Comparison of ENCODE assay signal across 9 cellular contexts in the genomic region with DNA sequence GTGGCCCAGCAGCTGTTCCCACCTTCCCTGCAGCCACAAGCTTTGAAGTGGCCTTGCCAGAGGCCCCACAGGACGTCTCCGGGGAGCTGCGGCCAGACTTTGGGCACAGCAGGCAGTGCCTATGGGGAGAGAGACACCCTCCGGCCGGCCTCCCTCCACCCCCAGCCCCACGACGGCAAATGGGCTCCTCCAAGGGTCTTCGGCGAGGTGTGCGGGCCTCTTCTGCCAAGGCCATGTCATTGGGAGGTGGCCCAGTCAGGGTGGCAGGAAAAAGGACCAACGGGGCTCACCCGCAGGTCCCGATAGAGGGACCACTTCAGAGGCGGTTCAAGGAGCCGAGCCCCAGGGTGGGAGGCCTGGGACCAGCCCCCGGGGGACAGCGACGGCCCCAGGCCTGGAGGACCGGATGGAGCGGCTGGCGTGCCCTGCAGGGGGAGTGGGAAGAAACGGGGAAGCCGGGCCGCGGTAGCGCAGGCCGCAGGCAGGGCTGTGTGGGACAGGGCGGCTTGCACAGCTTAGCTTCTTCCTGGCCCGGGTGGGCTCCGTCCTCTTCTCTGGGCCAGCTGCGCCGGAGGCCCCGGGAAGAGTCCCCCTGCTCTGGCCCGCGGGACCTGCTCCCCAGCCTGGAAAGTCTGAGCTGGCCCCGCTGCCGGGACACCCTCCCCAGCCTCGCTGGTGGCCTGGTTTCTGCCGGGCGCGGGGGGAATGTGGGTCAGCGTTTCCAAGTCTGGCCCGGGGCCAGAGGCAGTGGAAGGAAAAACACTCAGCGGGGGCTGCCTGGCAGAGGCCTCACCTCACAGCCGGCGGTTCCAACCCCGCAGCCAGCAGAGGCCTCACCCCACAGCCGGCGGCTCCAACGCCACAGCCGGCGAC. TPM values are rescaled to one million over a fixed set of nuclear protein-coding genes. Genes with fewer than 3 reads are reported as not detected.
DNase-seq lines count a peak whose midpoint lies in the region; ATAC-seq and TF ChIP-seq lines count a peak whose summit lies in the region.
"Had no signal": no experiment of that assay in that cellular context is flagged by ENCODE, and none has a peak within 500 bp of the region (broad histone marks: within the 10 kb centered on the region; RNA-seq: fewer than 3 reads in every experiment).

No MANE protein-coding gene starts in this region.

- H3K9ac ChIP-seq in liver (ENCODE audit: low read depth in 1 of 2, low read length in 2 of 2) (no peak overlapping the region), GM23248 (no peak overlapping the region)

- H3K4me1 ChIP-seq in liver (ENCODE audit: control insufficient read depth in 4 of 4, insufficient read depth in 4 of 4, low read length in 3 of 4) (peaks cover 11 to 24% (median 16%) of the 10 kb centered on the region in 4 donors), thyroid gland (peaks cover 15 to 29% of the 10 kb centered on the region in 2 donors), GM23248 (ENCODE audit: insufficient read depth) (peaks cover 26% of the 10 kb centered on the region)

- no peak overlapping the region for H3K4me2 ChIP-seq in GM23248 (ENCODE audit: unreplicated experiment)

- H3K79me2 ChIP-seq in GM23248 (ENCODE audit: insufficient read depth) = no peaks in the 10 kb centered on the region

- ATAC-seq in HG03565 (IDR thresholded peaks at IDR 0.05; ENCODE audit: unreplicated experiment) = no peak

- H3K9me3 ChIP-seq in liver (ENCODE audit: control insufficient read depth in 4 of 4, low read length in 3 of 4) = no peaks in the 10 kb centered on the region
- H3K9me3 ChIP-seq in thyroid gland = no peaks in the 10 kb centered on the region
- no peaks in the 10 kb centered on the region for H3K9me3 ChIP-seq in GM23248 (ENCODE audit: low read depth)

- TF ChIP-seq RAD21 in liver (IDR thresholded peaks at IDR 0.05) = no peak

- no peak for TF ChIP-seq POLR2A in thyroid gland (IDR thresholded peaks at IDR 0.05)

- H4K20me1 ChIP-seq in GM23248 (ENCODE audit: insufficient read depth) = no peaks in the 10 kb centered on the region

- in situ Hi-C loops in GM23248 (cut with MboI) = no loop called here

- no peaks in the 10 kb centered on the region for H3K9me2 ChIP-seq in GM23248 (ENCODE audit: insufficient read depth)

- DNase-seq in M059J (ENCODE audit: low read depth) (peak; percentile 12), cerebellar nuclear complex (lab: John Stamatoyannopoulos, UW) (peak; percentile 57 to 71), thyroid gland (peak; percentile 35 to 40), GM23248 (no peak)
- no peak for DNase-seq in stimulated activated CD4-positive, alpha-beta T cell treated with anti-CD3 and anti-CD28 coated beads, Interleukin-12 subunit alpha, Interleukin-12 subunit beta, amount 100 ng/mL, for 4 hours
- DNase-seq: Karpas-422 had no signal

- H3F3A ChIP-seq in GM23248 (ENCODE audit: insufficient read depth) = peaks cover 28% of the 10 kb centered on the region

- H3K4me3 ChIP-seq in liver (ENCODE audit: low read depth in 1 of 3, low read length in 3 of 3) (no peak overlapping the region), thyroid gland (replicated peaks in 1 of 3) (no peak overlapping the region), GM23248 (no peak overlapping the region)

- H3K27me3 ChIP-seq in liver (ENCODE audit: control insufficient read depth in 4 of 4, insufficient read depth in 4 of 4, low read length in 3 of 4) (no peaks in the 10 kb centered on the region), thyroid gland (no peaks in the 10 kb centered on the region), GM23248 (replicated peaks; ENCODE audit: insufficient read depth) (no peaks in the 10 kb centered on the region)

- intact Hi-C loops in thyroid gland (cut with DNase I) = no loop called here

- no peak for TF ChIP-seq CTCF in liver (IDR thresholded peaks at IDR 0.05; ENCODE audit: low read depth, low read length, missing input control)
- no peak for TF ChIP-seq CTCF in thyroid gland (IDR thresholded peaks at IDR 0.05)

- peak overlapping the region; percentile 36 to 58 for H3K27ac ChIP-seq in liver (ENCODE audit: low read depth in 1 of 2, low read length in 2 of 2)
- H3K27ac ChIP-seq in thyroid gland = peak overlapping the region in 1 of 3 donors; percentile 38
- H3K27ac ChIP-seq in GM23248 = no peak overlapping the region
- H3K27ac ChIP-seq: VCaP had no signal

- WGBS in liver = 83% methylated on average over 52 of the region's 52 CpGs
- WGBS in thyroid gland, 2 donors = 67 to 70% methylated on average over 19 to 42 of the region's 52 CpGs
- WGBS in GM23248 (ENCODE audit: low coverage in 1 of 2, low lambda C conversion rate in 2 of 2, missing lambda C conversion rate in 2 of 2), 2 experiments = 68 to 76% methylated on average over 31 to 49 of the region's 52 CpGs

- H3K36me3 ChIP-seq in liver (ENCODE audit: control insufficient read depth in 4 of 4, insufficient read depth in 3 of 4, low read depth in 1 of 4, low read length in 3 of 4) = peaks cover 0 to 3% (median 2%) of the 10 kb centered on the region in 4 donors
- no peaks in the 10 kb centered on the region for H3K36me3 ChIP-seq in thyroid gland
- no peaks in the 10 kb centered on the region for H3K36me3 ChIP-seq in GM23248 (ENCODE audit: low read depth)

- no peak overlapping the region for H2AFZ ChIP-seq in GM23248

TF ChIP-seq in liver, 16 proteins besides CTCF, POLR2A, EP300 and RAD21:
- TF ChIP-seq GABPA (IDR thresholded peaks at IDR 0.05 in 1 of 2, conservative IDR thresholded peaks at IDR 0.05 in 1 of 2) (no peak), YY1 (IDR thresholded peaks at IDR 0.05) (no peak), HNF4G (IDR thresholded peaks at IDR 0.05) (no peak)
- TF ChIP-seq, protein P1, sequence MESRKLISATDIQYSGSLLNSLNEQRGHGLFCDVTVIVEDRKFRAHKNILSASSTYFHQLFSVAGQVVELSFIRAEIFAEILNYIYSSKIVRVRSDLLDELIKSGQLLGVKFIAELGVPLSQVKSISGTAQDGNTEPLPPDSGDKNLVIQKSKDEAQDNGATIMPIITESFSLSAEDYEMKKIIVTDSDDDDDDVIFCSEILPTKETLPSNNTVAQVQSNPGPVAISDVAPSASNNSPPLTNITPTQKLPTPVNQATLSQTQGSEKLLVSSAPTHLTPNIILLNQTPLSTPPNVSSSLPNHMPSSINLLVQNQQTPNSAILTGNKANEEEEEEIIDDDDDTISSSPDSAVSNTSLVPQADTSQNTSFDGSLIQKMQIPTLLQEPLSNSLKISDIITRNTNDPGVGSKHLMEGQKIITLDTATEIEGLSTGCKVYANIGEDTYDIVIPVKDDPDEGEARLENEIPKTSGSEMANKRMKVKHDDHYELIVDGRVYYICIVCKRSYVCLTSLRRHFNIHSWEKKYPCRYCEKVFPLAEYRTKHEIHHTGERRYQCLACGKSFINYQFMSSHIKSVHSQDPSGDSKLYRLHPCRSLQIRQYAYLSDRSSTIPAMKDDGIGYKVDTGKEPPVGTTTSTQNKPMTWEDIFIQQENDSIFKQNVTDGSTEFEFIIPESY (IDR thresholded peaks at IDR 0.05) = no peak

RNA-seq across cellular contexts. Expression of a gene that starts 21.9 kb away (rescaled TPM):
- total RNA-seq in M059J (2014; rRNA removed; shearing (Covaris generic)) = 0.07 TPM in 1 of 2 replicates, not detected in the other
- total RNA-seq in liver (10 to 100 TPM; 35.7 to 80.3 TPM), thyroid gland (10 to 100 TPM in 2 of 4 donors, 1 to 10 TPM in 2; 2.4 to 14.1 (median 6.6) TPM)
- polyA plus RNA-seq in liver (10 to 100 TPM; 64.5 to 80.2 TPM), GM23248 (2016; fragmentation: Nextera tagmentation; extraction: Ambion mirVana) (5.3 and 5.7 TPM in 2 replicates)
- 3.4 and 6.2 TPM in 2 replicates for total RNA-seq in GM23248 (2014; rRNA removed; shearing (Covaris generic))

RNA-seq across cellular contexts. Expression of a gene that starts 54.7 kb away (rescaled TPM):
- 101 and 166 TPM in 2 replicates for total RNA-seq in M059J (2014; rRNA removed; shearing (Covaris generic))
- 100 to 1,000 TPM in 1 of 2 donors, 10 to 100 TPM in 1; 88.7 to 156 TPM for total RNA-seq in liver
- polyA plus RNA-seq in liver = 10 to 100 TPM; 27.5 to 70.4 TPM
- total RNA-seq in thyroid gland = 100 to 1,000 TPM; 102 to 226 (median 177) TPM
- 160 and 270 TPM in 2 replicates for total RNA-seq in GM23248 (2014; rRNA removed; shearing (Covaris generic))
- polyA plus RNA-seq in GM23248 (2016; fragmentation: Nextera tagmentation; extraction: Ambion mirVana) = 40.1 and 44.6 TPM in 2 replicates

Comparison
In these comparisons a context has a peak if more than half of its experiments do, and no peak if none do; other contexts are left out.
1. DNase-seq: peak in M059J (single experiment), cerebellar nuclear complex (2 of 2) and thyroid gland (2 of 2); none in GM23248 (single experiment) and stimulated activated CD4-positive, alpha-beta T cell treated with anti-CD3 and anti-CD28 coated beads, Interleukin-12 subunit alpha, Interleukin-12 subunit beta, amount 100 ng/mL, for 4 hours (single experiment).